Comparison of ENCODE assay signal across 26 cellular contexts in the genomic region with DNA sequence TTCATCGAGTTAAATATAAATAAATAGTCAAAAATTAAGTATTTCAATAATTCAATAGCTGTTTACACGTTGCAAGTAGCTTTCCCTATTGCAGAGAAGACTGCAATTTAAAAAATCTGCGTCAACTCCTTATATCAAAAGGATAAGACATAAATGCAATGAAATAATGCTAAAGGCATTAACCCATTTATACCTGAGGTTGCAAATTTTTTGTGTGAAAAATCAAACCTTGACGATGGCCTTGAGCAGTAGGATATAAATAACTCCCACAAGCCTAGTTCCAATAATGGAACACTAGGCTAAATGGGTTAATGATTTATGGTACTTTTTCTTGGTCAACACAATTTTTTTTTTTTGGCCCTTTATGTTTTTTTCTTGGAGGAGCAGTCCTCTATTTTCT.
"Had no signal": no experiment of that assay in that cellular context is flagged by ENCODE, and none has a peak within 500 bp of the region (broad histone marks: within the 10 kb centered on the region; RNA-seq: fewer than 3 reads in every experiment).

No MANE protein-coding gene starts in this region.

- H3K27me3 ChIP-seq: colonic mucosa, esophagus squamous epithelium, gastrocnemius medialis, heart right ventricle, left lung had no signal

- H3K27me3 Mint-ChIP-seq: dendritic cell treated with granulocyte-macrophage colony-stimulating factor and Interleukin-4, amounts not matched to agents 40 ng/mL and 50 ng/mL, for 4 days; effector memory CD8-positive, alpha-beta T cell; naive thymus-derived CD4-positive, alpha-beta T cell had no signal

- H3K9me3 ChIP-seq: colonic mucosa, esophagus squamous epithelium, gastrocnemius medialis, heart right ventricle, left lung, lower lobe of right lung had no signal

- H3K27ac Mint-ChIP-seq: dendritic cell treated with granulocyte-macrophage colony-stimulating factor and Interleukin-4, amounts not matched to agents 40 ng/mL and 50 ng/mL, for 4 days; effector memory CD8-positive, alpha-beta T cell; endodermal cell; naive thymus-derived CD4-positive, alpha-beta T cell had no signal

- ATAC-seq: effector memory CD8-positive, alpha-beta T cell; esophagus mucosa; gastrocnemius medialis; heart right ventricle; left cardiac atrium; left lung; left ventricle myocardium superior; lower lobe of right lung; naive thymus-derived CD4-positive, alpha-beta T cell had no signal

- DNase-seq: colonic mucosa; cortex of kidney; effector CD8-positive, alpha-beta T cell; effector memory CD8-positive, alpha-beta T cell; endodermal cell; erythroblast; esophagus squamous epithelium; foreskin fibroblast; foreskin melanocyte; gastrocnemius medialis; head of caudate nucleus; heart right ventricle; hippocampal formation; left cardiac atrium; left lung; left ventricle myocardium superior; lower lobe of right lung; mesenchymal stem cell; midbrain; naive thymus-derived CD4-positive, alpha-beta T cell had no signal

- H3K9me3 Mint-ChIP-seq: dendritic cell treated with granulocyte-macrophage colony-stimulating factor and Interleukin-4, amounts not matched to agents 40 ng/mL and 50 ng/mL, for 4 days; effector memory CD8-positive, alpha-beta T cell; endodermal cell; naive thymus-derived CD4-positive, alpha-beta T cell had no signal

- H3K4me3 Mint-ChIP-seq: dendritic cell treated with granulocyte-macrophage colony-stimulating factor and Interleukin-4, amounts not matched to agents 40 ng/mL and 50 ng/mL, for 4 days; effector memory CD8-positive, alpha-beta T cell; endodermal cell; naive thymus-derived CD4-positive, alpha-beta T cell had no signal

- H3K36me3 ChIP-seq: colonic mucosa had no signal

- H3K4me3 ChIP-seq: colonic mucosa, esophagus squamous epithelium, gastrocnemius medialis, heart right ventricle, left lung, lower lobe of right lung had no signal

- H3K4me1 ChIP-seq: colonic mucosa, esophagus squamous epithelium, gastrocnemius medialis, heart right ventricle, left lung, lower lobe of right lung had no signal

- H3K27ac ChIP-seq: colonic mucosa, epithelial cell of prostate, esophagus squamous epithelium, gastrocnemius medialis, heart right ventricle, left lung, lower lobe of right lung had no signal

- FAIRE-seq: endometrium, islet of Langerhans, keratinocyte had no signal
